In the genomic region with DNA sequence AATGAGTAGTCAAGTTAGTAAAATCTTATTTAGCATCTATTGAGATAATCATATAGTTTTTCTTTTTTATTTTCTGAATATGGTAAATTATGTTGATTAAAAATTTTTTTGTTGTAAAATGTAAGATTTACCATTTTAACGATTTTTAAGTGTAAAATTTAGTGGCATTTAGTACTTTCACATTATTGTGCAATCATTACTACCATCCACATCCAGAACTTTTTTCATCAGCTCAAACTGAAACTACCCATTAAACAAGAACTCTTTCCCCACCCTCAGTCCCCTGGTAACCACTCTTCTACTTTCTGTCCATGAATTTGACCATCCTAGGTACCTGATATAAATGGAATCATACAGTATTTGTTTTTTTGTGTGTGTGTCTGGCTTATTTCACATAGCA, we compare ENCODE assay signal across 1 cellular context.
TF ChIP-seq lines count a peak whose summit lies in the region.

No MANE protein-coding gene starts in this region.

TF ChIP-seq in K562, 482 proteins besides CTCF, POLR2A, EP300 and RAD21 (continued from another document):
- TF ChIP-seq, protein P1, sequence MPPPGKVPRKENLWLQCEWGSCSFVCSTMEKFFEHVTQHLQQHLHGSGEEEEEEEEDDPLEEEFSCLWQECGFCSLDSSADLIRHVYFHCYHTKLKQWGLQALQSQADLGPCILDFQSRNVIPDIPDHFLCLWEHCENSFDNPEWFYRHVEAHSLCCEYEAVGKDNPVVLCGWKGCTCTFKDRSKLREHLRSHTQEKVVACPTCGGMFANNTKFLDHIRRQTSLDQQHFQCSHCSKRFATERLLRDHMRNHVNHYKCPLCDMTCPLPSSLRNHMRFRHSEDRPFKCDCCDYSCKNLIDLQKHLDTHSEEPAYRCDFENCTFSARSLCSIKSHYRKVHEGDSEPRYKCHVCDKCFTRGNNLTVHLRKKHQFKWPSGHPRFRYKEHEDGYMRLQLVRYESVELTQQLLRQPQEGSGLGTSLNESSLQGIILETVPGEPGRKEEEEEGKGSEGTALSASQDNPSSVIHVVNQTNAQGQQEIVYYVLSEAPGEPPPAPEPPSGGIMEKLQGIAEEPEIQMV (tag; conservative IDR thresholded peaks at IDR 0.05; ENCODE audit: low read depth): no peak
- TF ChIP-seq IRF9 (tag; IDR thresholded peaks at IDR 0.05): peak; percentile 37; the same call in 1 of the 2 replicates
TF ChIP-seq in K562: peak in this region for 3.
